ENCODE assay signal across 36 cellular contexts in the genomic region with DNA sequence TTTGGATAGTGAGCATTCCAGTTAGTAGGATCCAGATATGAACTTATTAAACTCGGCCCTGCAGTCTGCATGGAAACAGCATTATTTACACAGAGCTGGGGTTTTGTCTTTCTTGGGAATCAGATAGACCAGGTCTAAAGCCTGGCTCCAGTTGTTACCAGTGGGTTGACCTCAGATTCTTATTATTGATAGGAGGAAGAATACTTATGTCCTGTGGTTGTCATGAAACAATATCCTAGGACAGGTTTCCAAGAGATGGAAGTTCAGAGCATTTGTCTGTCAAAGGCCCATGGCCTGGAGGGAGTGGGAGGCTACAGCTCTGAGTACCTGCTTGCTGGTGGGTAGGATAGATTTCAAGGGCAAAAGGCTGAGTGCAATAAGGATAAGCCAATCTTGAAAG.
"Had no signal": no experiment of that assay in that cellular context is flagged by ENCODE, and none has a peak within 500 bp of the region (broad histone marks: within the 10 kb centered on the region; RNA-seq: fewer than 3 reads in every experiment).

No MANE protein-coding gene starts in this region.

- H3K4me1 Mint-ChIP-seq: activated B cell treated with CpG ODN at 0.5 μM for 24 hours; activated CD8-positive, alpha-beta memory T cell treated with anti-CD3 and anti-CD28 coated beads, Interleukin-2, amount 10 ng/mL, durations not matched to agents 7 days and 5 days; activated naive CD4-positive, alpha-beta T cell treated with anti-CD3 and anti-CD28 coated beads, Interleukin-2, amount 50 U/mL, for 24 hours; activated naive CD8-positive, alpha-beta T cell treated with anti-CD3 and anti-CD28 coated beads for 36 hours; activated naive CD8-positive, alpha-beta T cell treated with anti-CD3 and anti-CD28 coated beads, Interleukin-2, amount 50 U/mL, for 24 hours; T-helper 17 cell had no signal

- DNase-seq: activated B cell treated with CpG ODN at 0.5 μM for 24 hours; activated CD4-positive, alpha-beta memory T cell treated with anti-CD3 and anti-CD28 coated beads for 36 hours; activated CD4-positive, alpha-beta T cell treated with anti-CD3 and anti-CD28 coated beads for 48 hours; activated CD4-positive, alpha-beta T cell treated with anti-CD3 and anti-CD28 coated beads, Interleukin-2, amount 50 U/mL, for 1 hour; activated CD8-positive, alpha-beta memory T cell treated with anti-CD3 and anti-CD28 coated beads, Interleukin-2, amount 50 U/mL, for 4 hours; activated CD8-positive, alpha-beta T cell treated with anti-CD3 and anti-CD28 coated beads, Interleukin-2, amount 10 ng/mL, durations not matched to agents 7 days and 5 days; activated effector memory CD4-positive, alpha-beta T cell treated with anti-CD3 and anti-CD28 coated beads, Interleukin-2, amount 50 U/mL, for 16 hours; activated naive CD4-positive, alpha-beta T cell treated with anti-CD3 and anti-CD28 coated beads for 36 hours; activated naive CD8-positive, alpha-beta T cell treated with anti-CD3 and anti-CD28 coated beads for 36 hours; activated naive CD8-positive, alpha-beta T cell treated with anti-CD3 and anti-CD28 coated beads, Interleukin-2, amount 50 U/mL, for 24 hours; activated T-cell treated with anti-CD3 and anti-CD28 coated beads, Interleukin-2, amount 50 U/mL, for 1 hour; activated T-cell treated with anti-CD3 and anti-CD28 coated beads, Interleukin-2, amount 50 U/mL, for 48 hours; adrenal gland; amygdala; aorta; body of pancreas; central memory CD4-positive, alpha-beta T cell; cerebellar nuclear complex; dorsolateral prefrontal cortex; effector memory CD4-positive, alpha-beta T cell; erythroblast; esophagus squamous epithelium; foreskin melanocyte; T-helper 1 cell; T-helper 17 cell; T1000; WERI-Rb-1 had no signal

- H3K4me1 ChIP-seq: adrenal gland, esophagus squamous epithelium had no signal

- H3K27ac ChIP-seq: adrenal gland, body of pancreas, cardiac muscle cell, dorsolateral prefrontal cortex, esophagus squamous epithelium, WERI-Rb-1 had no signal

- H3K27ac Mint-ChIP-seq: activated B cell treated with CpG ODN at 0.5 μM for 24 hours; activated CD4-positive, alpha-beta memory T cell treated with anti-CD3 and anti-CD28 coated beads for 36 hours; activated CD8-positive, alpha-beta memory T cell treated with anti-CD3 and anti-CD28 coated beads, Interleukin-2, amount 10 ng/mL, durations not matched to agents 7 days and 5 days; activated CD8-positive, alpha-beta T cell treated with anti-CD3 and anti-CD28 coated beads, Interleukin-2, amount 10 ng/mL, durations not matched to agents 7 days and 5 days; activated naive CD4-positive, alpha-beta T cell treated with anti-CD3 and anti-CD28 coated beads for 36 hours; activated naive CD4-positive, alpha-beta T cell treated with anti-CD3 and anti-CD28 coated beads, Interleukin-2, amount 50 U/mL, for 24 hours; activated naive CD8-positive, alpha-beta T cell treated with anti-CD3 and anti-CD28 coated beads for 36 hours; activated naive CD8-positive, alpha-beta T cell treated with anti-CD3 and anti-CD28 coated beads, Interleukin-2, amount 50 U/mL, for 24 hours; activated T-helper 1 cell treated with anti-CD3 and anti-CD28 coated beads, Interleukin-12 subunit alpha, Interleukin-12 subunit beta, Interleukin-2, Interleukin-4 antibody, amounts not matched to agents 30 ng/mL and 10 ng/mL and 1 ng/mL, durations not matched to agents 14 hours and 24 hours and 36 hours; activated T-helper 2 cell treated with anti-CD3 and anti-CD28 coated beads, Interferon-gamma antibody, Interleukin-2, Interleukin-4, amounts not matched to agents 10 μg/mL and 5 μg/mL and 100 μg/mL, durations not matched to agents 14 hours and 24 hours and 36 hours; dendritic cell treated with granulocyte-macrophage colony-stimulating factor and Interleukin-4, amounts not matched to agents 40 ng/mL and 50 ng/mL, for 4 days; T-helper 17 cell; T-helper 2 cell treated with Interferon-gamma antibody and Interleukin-4, amounts not matched to agents 5 μg/mL and 100 μg/mL, for 36 hours had no signal

- H3K36me3 Mint-ChIP-seq: activated CD4-positive, alpha-beta memory T cell treated with anti-CD3 and anti-CD28 coated beads for 36 hours; activated CD8-positive, alpha-beta memory T cell treated with anti-CD3 and anti-CD28 coated beads, Interleukin-2, amount 10 ng/mL, durations not matched to agents 7 days and 5 days; activated naive CD4-positive, alpha-beta T cell treated with anti-CD3 and anti-CD28 coated beads, Interleukin-2, amount 50 U/mL, for 24 hours; activated naive CD8-positive, alpha-beta T cell treated with anti-CD3 and anti-CD28 coated beads for 36 hours had no signal

- ATAC-seq: activated CD4-positive, CD25-positive, alpha-beta regulatory T cell treated with anti-CD3 and anti-CD28 coated beads, Interleukin-2, amount 50 U/mL, for 24 hours; activated CD8-positive, alpha-beta memory T cell treated with anti-CD3 and anti-CD28 coated beads, Interleukin-2, amount 10 ng/mL, durations not matched to agents 7 days and 5 days; activated CD8-positive, alpha-beta T cell treated with anti-CD3 and anti-CD28 coated beads, Interleukin-2, amount 10 ng/mL, durations not matched to agents 7 days and 5 days; activated naive CD8-positive, alpha-beta T cell treated with anti-CD3 and anti-CD28 coated beads, Interleukin-2, amount 50 U/mL, for 24 hours; body of pancreas; T-helper 17 cell had no signal

- H3K9me3 ChIP-seq: adrenal gland, body of pancreas, esophagus squamous epithelium had no signal

- H3K4me3 Mint-ChIP-seq: activated B cell treated with CpG ODN at 0.5 μM for 24 hours; activated CD4-positive, alpha-beta memory T cell treated with anti-CD3 and anti-CD28 coated beads for 36 hours; activated CD8-positive, alpha-beta memory T cell treated with anti-CD3 and anti-CD28 coated beads, Interleukin-2, amount 10 ng/mL, durations not matched to agents 7 days and 5 days; activated CD8-positive, alpha-beta T cell treated with anti-CD3 and anti-CD28 coated beads, Interleukin-2, amount 10 ng/mL, durations not matched to agents 7 days and 5 days; activated naive CD4-positive, alpha-beta T cell treated with anti-CD3 and anti-CD28 coated beads for 36 hours; activated naive CD4-positive, alpha-beta T cell treated with anti-CD3 and anti-CD28 coated beads, Interleukin-2, amount 50 U/mL, for 24 hours; activated naive CD8-positive, alpha-beta T cell treated with anti-CD3 and anti-CD28 coated beads for 36 hours; activated naive CD8-positive, alpha-beta T cell treated with anti-CD3 and anti-CD28 coated beads, Interleukin-2, amount 50 U/mL, for 24 hours; activated T-helper 1 cell treated with anti-CD3 and anti-CD28 coated beads, Interleukin-12 subunit alpha, Interleukin-12 subunit beta, Interleukin-2, Interleukin-4 antibody, amounts not matched to agents 30 ng/mL and 10 ng/mL and 1 ng/mL, durations not matched to agents 14 hours and 24 hours and 36 hours; dendritic cell treated with granulocyte-macrophage colony-stimulating factor and Interleukin-4, amounts not matched to agents 40 ng/mL and 50 ng/mL, for 4 days; T-helper 17 cell; T-helper 2 cell treated with Interferon-gamma antibody and Interleukin-4, amounts not matched to agents 5 μg/mL and 100 μg/mL, for 36 hours had no signal

- H3K27me3 ChIP-seq: adrenal gland, body of pancreas, cardiac muscle cell had no signal

- H3K4me3 ChIP-seq: adrenal gland, body of pancreas, cardiac muscle cell, coronary artery, dorsolateral prefrontal cortex, esophagus squamous epithelium had no signal

- H3K9me3 Mint-ChIP-seq: activated B cell treated with CpG ODN at 0.5 μM for 24 hours; activated CD4-positive, alpha-beta memory T cell treated with anti-CD3 and anti-CD28 coated beads for 36 hours; activated naive CD4-positive, alpha-beta T cell treated with anti-CD3 and anti-CD28 coated beads for 36 hours; activated naive CD4-positive, alpha-beta T cell treated with anti-CD3 and anti-CD28 coated beads, Interleukin-2, amount 50 U/mL, for 24 hours; activated naive CD8-positive, alpha-beta T cell treated with anti-CD3 and anti-CD28 coated beads for 36 hours; activated naive CD8-positive, alpha-beta T cell treated with anti-CD3 and anti-CD28 coated beads, Interleukin-2, amount 50 U/mL, for 24 hours; activated T-helper 1 cell treated with anti-CD3 and anti-CD28 coated beads, Interleukin-12 subunit alpha, Interleukin-12 subunit beta, Interleukin-2, Interleukin-4 antibody, amounts not matched to agents 30 ng/mL and 10 ng/mL and 1 ng/mL, durations not matched to agents 14 hours and 24 hours and 36 hours; activated T-helper 2 cell treated with anti-CD3 and anti-CD28 coated beads, Interferon-gamma antibody, Interleukin-2, Interleukin-4, amounts not matched to agents 10 μg/mL and 5 μg/mL and 100 μg/mL, durations not matched to agents 14 hours and 24 hours and 36 hours; dendritic cell treated with granulocyte-macrophage colony-stimulating factor and Interleukin-4, amounts not matched to agents 40 ng/mL and 50 ng/mL, for 4 days; T-helper 2 cell treated with Interferon-gamma antibody and Interleukin-4, amounts not matched to agents 5 μg/mL and 100 μg/mL, for 36 hours had no signal

- H3K36me3 ChIP-seq: adrenal gland, cardiac muscle cell, esophagus squamous epithelium, WERI-Rb-1 had no signal
